Comparison of ENCODE assay signal across 28 cellular contexts in the genomic region with DNA sequence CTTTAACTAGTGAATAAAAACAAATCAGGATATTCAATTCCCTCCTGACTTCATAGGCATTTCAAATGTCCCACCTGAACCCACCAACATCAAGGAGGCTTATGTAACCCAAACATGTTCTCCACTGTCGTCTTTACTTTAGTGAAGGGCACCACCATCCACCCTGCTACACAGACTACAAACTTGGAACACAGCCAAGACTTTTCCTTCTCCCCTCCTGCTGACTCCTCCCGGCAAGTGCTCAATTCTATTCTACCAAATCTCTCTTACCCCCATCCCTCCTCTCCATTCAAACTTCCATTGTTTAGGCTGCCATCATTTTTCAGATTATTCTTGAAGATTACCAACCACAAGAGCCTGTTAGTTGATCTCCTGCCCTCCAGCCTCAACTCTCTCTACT. TPM values are rescaled to one million over a fixed set of nuclear protein-coding genes. Genes with fewer than 3 reads are reported as not detected.
DNase-seq lines count a peak whose midpoint lies in the region; ATAC-seq lines count a peak whose summit lies in the region.
"Had no signal": no experiment of that assay in that cellular context is flagged by ENCODE, and none has a peak within 500 bp of the region (broad histone marks: within the 10 kb centered on the region; RNA-seq: fewer than 3 reads in every experiment).

No MANE protein-coding gene starts in this region.

- H3K4me3 Mint-ChIP-seq in activated naive CD4-positive, alpha-beta T cell treated with anti-CD3 and anti-CD28 coated beads for 36 hours = no peak overlapping the region
- H3K4me3 Mint-ChIP-seq in naive thymus-derived CD8-positive, alpha-beta T cell = no peak overlapping the region
- H3K4me3 Mint-ChIP-seq: activated CD4-positive, alpha-beta T cell treated with anti-CD3 and anti-CD28 coated beads, Interleukin-2, amount 10 ng/mL, durations not matched to agents 7 days and 5 days; activated CD8-positive, alpha-beta memory T cell treated with anti-CD3 and anti-CD28 coated beads, Interleukin-2, amount 10 ng/mL, durations not matched to agents 7 days and 5 days; CD4-positive, alpha-beta memory T cell had no signal

- H3K27me3 Mint-ChIP-seq in activated naive CD4-positive, alpha-beta T cell treated with anti-CD3 and anti-CD28 coated beads for 36 hours (ENCODE audit: low read depth) = no peaks in the 10 kb centered on the region
- H3K27me3 Mint-ChIP-seq in naive thymus-derived CD8-positive, alpha-beta T cell = no peaks in the 10 kb centered on the region
- H3K27me3 Mint-ChIP-seq: activated CD4-positive, alpha-beta T cell treated with anti-CD3 and anti-CD28 coated beads, Interleukin-2, amount 10 ng/mL, durations not matched to agents 7 days and 5 days; activated CD8-positive, alpha-beta memory T cell treated with anti-CD3 and anti-CD28 coated beads, Interleukin-2, amount 10 ng/mL, durations not matched to agents 7 days and 5 days; CD4-positive, alpha-beta memory T cell had no signal

- H3K36me3 Mint-ChIP-seq in activated naive CD4-positive, alpha-beta T cell treated with anti-CD3 and anti-CD28 coated beads for 36 hours (ENCODE audit: low read depth) = peaks cover 30% of the 10 kb centered on the region
- peaks cover 11 to 17% of the 10 kb centered on the region in 2 donors for H3K36me3 Mint-ChIP-seq in activated naive CD4-positive, alpha-beta T cell treated with anti-CD3 and anti-CD28 coated beads, Interleukin-2, amount 50 U/mL, for 72 hours
- H3K36me3 Mint-ChIP-seq in naive thymus-derived CD8-positive, alpha-beta T cell = peaks cover 4 to 68% (median 20%) of the 10 kb centered on the region in 3 donors

- intact Hi-C loops in activated naive CD4-positive, alpha-beta T cell treated with anti-CD3 and anti-CD28 coated beads for 36 hours (cut with micrococcal nuclease) = no loop called here

- no peaks in the 10 kb centered on the region for H3K9me3 Mint-ChIP-seq in activated naive CD4-positive, alpha-beta T cell treated with anti-CD3 and anti-CD28 coated beads for 36 hours
- no peaks in the 10 kb centered on the region for H3K9me3 Mint-ChIP-seq in activated naive CD4-positive, alpha-beta T cell treated with anti-CD3 and anti-CD28 coated beads, Interleukin-2, amount 50 U/mL, for 72 hours
- H3K9me3 Mint-ChIP-seq in naive thymus-derived CD8-positive, alpha-beta T cell = no peaks in the 10 kb centered on the region
- H3K9me3 Mint-ChIP-seq: activated CD4-positive, alpha-beta T cell treated with anti-CD3 and anti-CD28 coated beads, Interleukin-2, amount 10 ng/mL, durations not matched to agents 7 days and 5 days; activated T-helper 2 cell treated with anti-CD3 and anti-CD28 coated beads, Interferon-gamma antibody, Interleukin-2, Interleukin-4, amounts not matched to agents 10 μg/mL and 5 μg/mL and 100 μg/mL, durations not matched to agents 14 hours and 24 hours and 36 hours; CD4-positive, alpha-beta memory T cell had no signal

- CTCF ChIA-PET in activated naive CD4-positive, alpha-beta T cell treated with anti-CD3 and anti-CD28 coated beads for 36 hours (lab: Charles Lee) = no interaction called here

- POLR2A ChIA-PET in naive thymus-derived CD8-positive, alpha-beta T cell (lab: Charles Lee) = no interaction called here

- no peak for ATAC-seq in activated naive CD4-positive, alpha-beta T cell treated with anti-CD3 and anti-CD28 coated beads, Interleukin-2, amount 50 U/mL, for 72 hours
- ATAC-seq in naive thymus-derived CD8-positive, alpha-beta T cell = no peak
- ATAC-seq: activated CD8-positive, alpha-beta memory T cell treated with anti-CD3 and anti-CD28 coated beads, Interleukin-2, amount 10 ng/mL, durations not matched to agents 7 days and 5 days; gastrocnemius medialis; pancreas; Right ventricle myocardium inferior had no signal

- DNase-seq in NCI-H1105 treated with DMSO at 0.1 percent for 48 hours (lab: John Stamatoyannopoulos, UW) = peak; percentile 7
- DNase-seq in NCI-H1105 (lab: John Stamatoyannopoulos, UW) = no peak
- no peak for DNase-seq in activated naive CD4-positive, alpha-beta T cell treated with anti-CD3 and anti-CD28 coated beads for 36 hours
- no peak for DNase-seq in activated naive CD4-positive, alpha-beta T cell treated with anti-CD3 and anti-CD28 coated beads, Interleukin-2, amount 50 U/mL, for 72 hours (ENCODE audit: low spot score in 2 of 2)
- DNase-seq in NCI-H69 (lab: John Stamatoyannopoulos, UW) = peak; percentile 72
- no peak for DNase-seq in naive thymus-derived CD8-positive, alpha-beta T cell
- DNase-seq in NCI-H2107 treated with DMSO at 0.1 percent for 48 hours (lab: John Stamatoyannopoulos, UW; ENCODE audit: unreplicated experiment) = no peak
- no peak for DNase-seq in activated CD4-positive, alpha-beta T cell treated with anti-CD3 and anti-CD28 coated beads, Interleukin-2, amount 50 U/mL, for 4 hours
- DNase-seq: activated CD4-positive, alpha-beta T cell treated with anti-CD3 and anti-CD28 coated beads, Interleukin-2, amount 10 ng/mL, durations not matched to agents 7 days and 5 days; activated CD8-positive, alpha-beta memory T cell treated with anti-CD3 and anti-CD28 coated beads, Interleukin-2, amount 10 ng/mL, durations not matched to agents 7 days and 5 days; CD4-positive, alpha-beta memory T cell; central memory CD4-positive, alpha-beta T cell; DND-41; gastrocnemius medialis; HCEC 1CT; KBM-7; pancreas; PC-9; retina; T-helper 9 cell; transverse colon; WERI-Rb-1 had no signal

- no peaks in the 10 kb centered on the region for H3K4me1 Mint-ChIP-seq in activated naive CD4-positive, alpha-beta T cell treated with anti-CD3 and anti-CD28 coated beads for 36 hours (ENCODE audit: low read depth)
- H3K4me1 Mint-ChIP-seq in naive thymus-derived CD8-positive, alpha-beta T cell = no peaks in the 10 kb centered on the region
- H3K4me1 Mint-ChIP-seq: activated CD4-positive, alpha-beta T cell treated with anti-CD3 and anti-CD28 coated beads, Interleukin-2, amount 10 ng/mL, durations not matched to agents 7 days and 5 days; activated CD8-positive, alpha-beta memory T cell treated with anti-CD3 and anti-CD28 coated beads, Interleukin-2, amount 10 ng/mL, durations not matched to agents 7 days and 5 days had no signal

- peak overlapping the region; percentile 5 for H3K27ac Mint-ChIP-seq in activated naive CD4-positive, alpha-beta T cell treated with anti-CD3 and anti-CD28 coated beads for 36 hours
- peak overlapping the region in 1 of 2 donors; percentile 15 for H3K27ac Mint-ChIP-seq in activated naive CD4-positive, alpha-beta T cell treated with anti-CD3 and anti-CD28 coated beads, Interleukin-2, amount 50 U/mL, for 72 hours
- H3K27ac Mint-ChIP-seq in naive thymus-derived CD8-positive, alpha-beta T cell = peak overlapping the region in 7 of 10 donors; percentile 7 to 83 (median 47)
- H3K27ac Mint-ChIP-seq: activated CD4-positive, alpha-beta T cell treated with anti-CD3 and anti-CD28 coated beads, Interleukin-2, amount 10 ng/mL, durations not matched to agents 7 days and 5 days; activated CD8-positive, alpha-beta memory T cell treated with anti-CD3 and anti-CD28 coated beads, Interleukin-2, amount 10 ng/mL, durations not matched to agents 7 days and 5 days; activated T-helper 2 cell treated with anti-CD3 and anti-CD28 coated beads, Interferon-gamma antibody, Interleukin-2, Interleukin-4, amounts not matched to agents 10 μg/mL and 5 μg/mL and 100 μg/mL, durations not matched to agents 14 hours and 24 hours and 36 hours had no signal

RNA-seq across cellular contexts. Expression of gene SAAL1, which starts 24.3 kb away (rescaled TPM):
- 10 to 100 TPM; 36.4 to 37.0 TPM for total RNA-seq in activated naive CD4-positive, alpha-beta T cell treated with anti-CD3 and anti-CD28 coated beads for 36 hours
- total RNA-seq in activated naive CD4-positive, alpha-beta T cell treated with anti-CD3 and anti-CD28 coated beads, Interleukin-2, amount 50 U/mL, for 72 hours = 10 to 100 TPM; 22.0 to 33.9 TPM
- 10 to 100 TPM; 18.7 to 20.3 TPM for total RNA-seq in naive thymus-derived CD8-positive, alpha-beta T cell
- polyA plus RNA-seq in naive thymus-derived CD8-positive, alpha-beta T cell = 10 to 100 TPM in 2 of 3 donors, 1 to 10 TPM in 1; 8.1 to 14.4 (median 13.1) TPM

RNA-seq across cellular contexts. Expression of gene TPH1, which starts 35.5 kb away (rescaled TPM):
- under 1 TPM in 1 of 2 experiments, not detected in 1; 0.47 TPM for total RNA-seq in activated naive CD4-positive, alpha-beta T cell treated with anti-CD3 and anti-CD28 coated beads for 36 hours
- under 1 TPM; 0.05 to 0.43 TPM for total RNA-seq in activated naive CD4-positive, alpha-beta T cell treated with anti-CD3 and anti-CD28 coated beads, Interleukin-2, amount 50 U/mL, for 72 hours
- under 1 TPM; 0.52 to 0.74 TPM for total RNA-seq in naive thymus-derived CD8-positive, alpha-beta T cell
- under 1 TPM in 1 of 3 donors, not detected in 2; 0.05 TPM for polyA plus RNA-seq in naive thymus-derived CD8-positive, alpha-beta T cell
- total RNA-seq: A172, PC-9, Right ventricle myocardium inferior had no signal
- polyA plus RNA-seq: CD4-positive, alpha-beta memory T cell; hepatocyte had no signal

RNA-seq across cellular contexts. Expression of gene MRGPRX3, which starts 50.8 kb away (rescaled TPM):
- total RNA-seq in activated naive CD4-positive, alpha-beta T cell treated with anti-CD3 and anti-CD28 coated beads for 36 hours = not detected
- not detected for total RNA-seq in activated naive CD4-positive, alpha-beta T cell treated with anti-CD3 and anti-CD28 coated beads, Interleukin-2, amount 50 U/mL, for 72 hours
- not detected for total RNA-seq in naive thymus-derived CD8-positive, alpha-beta T cell
- polyA plus RNA-seq in naive thymus-derived CD8-positive, alpha-beta T cell = not detected
- total RNA-seq: A172; activated CD4-positive, alpha-beta T cell treated with anti-CD3 and anti-CD28 coated beads, Interleukin-2, amount 10 ng/mL, durations not matched to agents 7 days and 5 days; activated CD8-positive, alpha-beta memory T cell treated with anti-CD3 and anti-CD28 coated beads, Interleukin-2, amount 10 ng/mL, durations not matched to agents 7 days and 5 days; activated T-helper 2 cell treated with anti-CD3 and anti-CD28 coated beads, Interferon-gamma antibody, Interleukin-2, Interleukin-4, amounts not matched to agents 10 μg/mL and 5 μg/mL and 100 μg/mL, durations not matched to agents 14 hours and 24 hours and 36 hours; CD4-positive, alpha-beta memory T cell; gastrocnemius medialis; hepatocyte; HT-29; pancreas; PC-9; Right ventricle myocardium inferior; transverse colon had no signal
- polyA plus RNA-seq: CD4-positive, alpha-beta memory T cell; hepatocyte; neural cell; pancreas had no signal

Comparison
In these comparisons a context has a peak if more than half of its experiments do, and no peak if none do; other contexts are left out.
1. DNase-seq: peak in NCI-H1105 treated with DMSO at 0.1 percent for 48 hours (single experiment) and NCI-H69 (single experiment); none in NCI-H1105 (single experiment), activated naive CD4-positive, alpha-beta T cell treated with anti-CD3 and anti-CD28 coated beads for 36 hours (single experiment), activated naive CD4-positive, alpha-beta T cell treated with anti-CD3 and anti-CD28 coated beads, Interleukin-2, amount 50 U/mL, for 72 hours (0 of 2), naive thymus-derived CD8-positive, alpha-beta T cell (0 of 10), NCI-H2107 treated with DMSO at 0.1 percent for 48 hours (single experiment) and activated CD4-positive, alpha-beta T cell treated with anti-CD3 and anti-CD28 coated beads, Interleukin-2, amount 50 U/mL, for 4 hours (0 of 2).